In genomic region chr17:2412561-2413021, GRCh38 we compare ENCODE assay signal across 11 cellular contexts. TPM values are rescaled to one million over a fixed set of nuclear protein-coding genes. Genes with fewer than 3 reads are reported as not detected.
DNase-seq lines count a peak whose midpoint lies in the region; ATAC-seq, FAIRE-seq and TF ChIP-seq lines count a peak whose summit lies in the region.
"Had no signal": no experiment of that assay in that cellular context is flagged by ENCODE, and none has a peak within 500 bp of the region (broad histone marks: within the 10 kb centered on the region; RNA-seq: fewer than 3 reads in every experiment).

No MANE protein-coding gene starts in this region.

- no peaks in the 10 kb centered on the region for H3K9me3 Mint-ChIP-seq in endodermal cell
- H3K9me3 Mint-ChIP-seq in activated T-cell treated with anti-CD3 and anti-CD28 coated beads, Interleukin-2, amount 50 U/mL, for 72 hours: no peaks in the 10 kb centered on the region
- H3K9me3 Mint-ChIP-seq: activated CD4-positive, alpha-beta memory T cell treated with anti-CD3 and anti-CD28 coated beads for 36 hours; CD4-positive, alpha-beta memory T cell had no signal

- H3K27me3 Mint-ChIP-seq in endodermal cell (ENCODE audit: insufficient read depth): no peaks in the 10 kb centered on the region
- H3K27me3 Mint-ChIP-seq in activated T-cell treated with anti-CD3 and anti-CD28 coated beads, Interleukin-2, amount 50 U/mL, for 72 hours (ENCODE audit: low read depth): no peaks in the 10 kb centered on the region
- H3K27me3 Mint-ChIP-seq: activated CD4-positive, alpha-beta memory T cell treated with anti-CD3 and anti-CD28 coated beads for 36 hours; CD4-positive, alpha-beta memory T cell had no signal

- H3K27ac ChIP-seq in A549: peak overlapping the region in 1 of 2 experiments; percentile 15; a peak in 1 of 6 replicates
- peak overlapping the region; percentile 49 for H3K27ac ChIP-seq in endodermal cell (ENCODE audit: low read depth, low read length)

- FAIRE-seq in A549 (lab: Jason Lieb, UNC): no peak

- H3K4me3 ChIP-seq in A549: no peak overlapping the region
- no peak overlapping the region for H3K4me3 ChIP-seq in MG63
- no peak overlapping the region for H3K4me3 ChIP-seq in endodermal cell (ENCODE audit: low read length)
- no peak overlapping the region for H3K4me3 ChIP-seq in mucosa of descending colon

- no peaks in the 10 kb centered on the region for H3K4me1 Mint-ChIP-seq in endodermal cell
- H3K4me1 Mint-ChIP-seq in activated T-cell treated with anti-CD3 and anti-CD28 coated beads, Interleukin-2, amount 50 U/mL, for 72 hours (ENCODE audit: low read depth): peaks cover 4% of the 10 kb centered on the region

- POLR2A ChIA-PET in A549 (lab: Yijun Ruan, JAX): interaction anchor here (0.9 to 1.4 kb wide), 3 partner anchors 11 to 20 kb away, joined by 3 to 5 read pairs (median 4); no protein-coding TSS in a partner anchor

- no peak overlapping the region for H3K9ac ChIP-seq in endodermal cell (ENCODE audit: extremely low read depth, low read length, poor library complexity, severe bottlenecking)

- intact Hi-C loops in mucosa of descending colon (cut with DNase I, micrococcal nuclease): no loop called here

- H3K36me3 Mint-ChIP-seq in endodermal cell (ENCODE audit: low read depth): peaks cover 36% of the 10 kb centered on the region
- H3K36me3 Mint-ChIP-seq in activated T-cell treated with anti-CD3 and anti-CD28 coated beads, Interleukin-2, amount 50 U/mL, for 72 hours (ENCODE audit: insufficient read depth in 2 of 2): peaks cover 0 to 2% of the 10 kb centered on the region in 2 donors

- TF ChIP-seq RAD21 in A549 (conservative IDR thresholded peaks at IDR 0.05 in 1 of 2, IDR thresholded peaks at IDR 0.05 in 1 of 2): no peak; a peak in 1 of 5 replicates

- CTCF ChIA-PET in A549 (lab: Yijun Ruan, JAX): interaction anchor here (0.8 to 28.1 kb wide), 9 partner anchors 9 to 358 kb away, joined by 3 to 1099 read pairs (median 4); partner anchors contain the start of genes HIC1 and SGSM2

- TF ChIP-seq EP300 in A549 (IDR thresholded peaks at IDR 0.05): no peak

- DNase-seq in A549 (ENCODE audit: low read depth in 1 of 2, low spot score in 1 of 2) (no peak), MG63 (peak; percentile 77), endodermal cell (peak; percentile 83), mucosa of descending colon (peak in 1 of 3 donors; percentile 37)
- DNase-seq in activated CD4-positive, CD25-positive, alpha-beta regulatory T cell treated with anti-CD3 and anti-CD28 coated beads, Interleukin-2, amount 50 U/mL, for 72 hours: no peak
- no peak for DNase-seq in activated T-cell treated with anti-CD3 and anti-CD28 coated beads, Interleukin-2, amount 50 U/mL, for 72 hours
- DNase-seq: activated CD4-positive, alpha-beta memory T cell treated with anti-CD3 and anti-CD28 coated beads for 36 hours; CD4-positive, alpha-beta memory T cell; NCI-H510A treated with DMSO at 0.1 percent for 48 hours had no signal

- H3K4me1 ChIP-seq in A549 (peaks cover 12% of the 10 kb centered on the region), endodermal cell (ENCODE audit: control insufficient read depth, insufficient read depth, low read length) (no peaks in the 10 kb centered on the region), mucosa of descending colon (ENCODE audit: low read depth) (peaks cover 8% of the 10 kb centered on the region)

- no peak overlapping the region for H3K4me2 ChIP-seq in A549

- 56% methylated on average over 2 of the region's 2 CpGs for WGBS in A549 (ENCODE audit: missing lambda C conversion rate)
- WGBS in endodermal cell (ENCODE audit: insufficient coverage in 1 of 2, insufficient read length in 1 of 2), 2 experiments: 75 to 81% methylated on average over 1 to 2 of the region's 2 CpGs

- TF ChIP-seq POLR2A in A549 (IDR thresholded peaks at IDR 0.05; ENCODE audit: low read length): no peak

- H3K4me3 Mint-ChIP-seq in endodermal cell: no peak overlapping the region
- H3K4me3 Mint-ChIP-seq in activated T-cell treated with anti-CD3 and anti-CD28 coated beads, Interleukin-2, amount 50 U/mL, for 72 hours: no peak overlapping the region
- H3K4me3 Mint-ChIP-seq: activated CD4-positive, alpha-beta memory T cell treated with anti-CD3 and anti-CD28 coated beads for 36 hours; CD4-positive, alpha-beta memory T cell had no signal

- no peaks in the 10 kb centered on the region for H3K27me3 ChIP-seq in MG63
- no peaks in the 10 kb centered on the region for H3K27me3 ChIP-seq in endodermal cell (ENCODE audit: control insufficient read depth, insufficient read depth, low read length, poor library complexity, severe bottlenecking)

- ATAC-seq in A549 (peak; percentile 52 to 60; a peak in 5 of 6 replicates), mucosa of descending colon (peak; percentile 52), HG02610 (IDR thresholded peaks at IDR 0.05; ENCODE audit: unreplicated experiment) (no peak), GM18519 (IDR thresholded peaks at IDR 0.05; ENCODE audit: low FRiP score, unreplicated experiment) (no peak)
- no peak for ATAC-seq in activated T-cell treated with anti-CD3 and anti-CD28 coated beads, Interleukin-2, amount 50 U/mL, for 72 hours (replicated peaks in 1 of 2)

- peak overlapping the region; percentile 11 for H3K27ac Mint-ChIP-seq in endodermal cell
- no peak overlapping the region for H3K27ac Mint-ChIP-seq in activated T-cell treated with anti-CD3 and anti-CD28 coated beads, Interleukin-2, amount 50 U/mL, for 72 hours
- H3K27ac Mint-ChIP-seq: activated CD4-positive, alpha-beta memory T cell treated with anti-CD3 and anti-CD28 coated beads for 36 hours had no signal

- 0 out of 3 replicates have a peak, but pooled peaks have one; percentile 14 for TF ChIP-seq CTCF in A549 (IDR thresholded peaks at IDR 0.05)
- TF ChIP-seq CTCF in endodermal cell (conservative IDR thresholded peaks at IDR 0.05): peak; percentile 36
- no peak for TF ChIP-seq CTCF in mucosa of descending colon (IDR thresholded peaks at IDR 0.05)

- H3K36me3 ChIP-seq in MG63 (peaks cover 10% of the 10 kb centered on the region), endodermal cell (ENCODE audit: control insufficient read depth, insufficient read depth, low read length) (peaks cover 36% of the 10 kb centered on the region), mucosa of descending colon (ENCODE audit: low read depth) (no peaks in the 10 kb centered on the region)

- H3K9me3 ChIP-seq in A549: no peaks in the 10 kb centered on the region
- H3K9me3 ChIP-seq in MG63: no peaks in the 10 kb centered on the region
- H3K9me3 ChIP-seq in endodermal cell (ENCODE audit: control insufficient read depth, low read length): no peaks in the 10 kb centered on the region
- no peaks in the 10 kb centered on the region for H3K9me3 ChIP-seq in mucosa of descending colon

TF ChIP-seq in A549, 52 proteins besides CTCF, POLR2A, EP300 and RAD21:
- TF ChIP-seq SMC3 (IDR thresholded peaks at IDR 0.05): 0 out of 3 replicates have a peak, but pooled peaks have one; percentile 21
- no peak for TF ChIP-seq USF2 (IDR thresholded peaks at IDR 0.05)

RNA-seq across cellular contexts. Expression of gene MNT, which starts 11.7 kb away (rescaled TPM):
- 4.5 and 5.7 TPM in 2 replicates for polyA plus RNA-seq in A549 (2011; rRNA removed)
- 10.5 and 12.2 TPM in 2 replicates for polyA plus RNA-seq in A549 (2012; cell fraction: cytosol; rRNA removed)
- 54.0 and 59.8 TPM in 2 replicates for polyA plus RNA-seq in A549 (2012; cell fraction: nucleus; rRNA removed)
- polyA plus RNA-seq in A549 (2017; fragmentation: RNase III; extraction: RNeasy Plus Mini Kit Qiagen cat#74134 plus additional on column Dnase treatment): 22.7 to 30.8 TPM (median 25.9 TPM) in 3 replicates
- 3.8 and 4.9 TPM in 2 replicates for polyA minus RNA-seq in A549 (2011; rRNA and poly(A)+ RNA removed)
- total RNA-seq in MG63 (2014; rRNA removed; shearing (Covaris generic); ENCODE audit: low replicate concordance): 0.07 and 1.4 TPM in 2 replicates
- 10 to 100 TPM; 25.3 to 30.2 TPM for total RNA-seq in endodermal cell
- 19.1 TPM for polyA plus RNA-seq in endodermal cell (2013, experiment 1 of 2)
- 20.1 TPM for polyA plus RNA-seq in endodermal cell (2013, experiment 2 of 2)
- total RNA-seq in mucosa of descending colon: 10 to 100 TPM; 22.8 to 39.1 (median 25.2) TPM
- 10 to 100 TPM; 23.8 to 24.3 TPM for total RNA-seq in activated T-cell treated with anti-CD3 and anti-CD28 coated beads, Interleukin-2, amount 50 U/mL, for 72 hours

Comparison
In these comparisons a context has a peak if more than half of its experiments do, and no peak if none do; other contexts are left out.
1. ATAC-seq: peak in A549 (2 of 2) and mucosa of descending colon (single experiment); none in activated T-cell treated with anti-CD3 and anti-CD28 coated beads, Interleukin-2, amount 50 U/mL, for 72 hours (0 of 2), HG02610 (single experiment) and GM18519 (single experiment).
2. DNase-seq: peak in MG63 (single experiment) and endodermal cell (single experiment); none in A549 (0 of 2), activated CD4-positive, CD25-positive, alpha-beta regulatory T cell treated with anti-CD3 and anti-CD28 coated beads, Interleukin-2, amount 50 U/mL, for 72 hours (single experiment) and activated T-cell treated with anti-CD3 and anti-CD28 coated beads, Interleukin-2, amount 50 U/mL, for 72 hours (0 of 2).